Comparison of ENCODE assay signal across 8 cellular contexts in genomic region chr21:36422279-36423098, GRCh38. TPM values are rescaled to one million over a fixed set of nuclear protein-coding genes. Genes with fewer than 3 reads are reported as not detected.
A peak's percentile ranks its signal among the peaks of the same experiment; 100 is the strongest.
DNase-seq lines count a peak whose midpoint lies in the region; ATAC-seq, FAIRE-seq and TF ChIP-seq lines count a peak whose summit lies in the region.

No MANE protein-coding gene starts in this region.

- H3K27ac ChIP-seq in GM23248, result no peak overlapping the region
- no peak overlapping the region for H3K27ac ChIP-seq in keratinocyte (ENCODE audit: control insufficient read depth, insufficient read depth, low read length)
- no peak overlapping the region for H3K27ac ChIP-seq in thyroid gland

- peak; percentile 14 for DNase-seq in COR-L47 (lab: John Stamatoyannopoulos, UW)
- DNase-seq in GM23248, result peak; percentile 66
- DNase-seq in OCI-M2 (lab: John Stamatoyannopoulos, UW; ENCODE audit: unreplicated experiment), result peak; percentile 48
- DNase-seq in astrocyte of the spinal cord (ENCODE audit: low read depth, low spot score), result peak; percentile 41
- no peak for DNase-seq in keratinocyte (ENCODE audit: low read depth, low spot score)
- peak; percentile 19 to 22 for DNase-seq in thyroid gland

- no peak for ATAC-seq in HG03469 (IDR thresholded peaks at IDR 0.05; ENCODE audit: unreplicated experiment)
- ATAC-seq in HG02759 (IDR thresholded peaks at IDR 0.05; ENCODE audit: unreplicated experiment), result no peak

- H3K27me3 ChIP-seq in GM23248 (replicated peaks; ENCODE audit: insufficient read depth) (no peaks in the 10 kb centered on the region), keratinocyte (ENCODE audit: control insufficient read depth, extremely low read depth, insufficient read depth, low read length) (no peaks in the 10 kb centered on the region), thyroid gland (no peaks in the 10 kb centered on the region)

- H3K4me3 ChIP-seq in GM23248, result no peak overlapping the region
- no peak overlapping the region for H3K4me3 ChIP-seq in astrocyte of the spinal cord (ENCODE audit: low read depth, low read length)
- H3K4me3 ChIP-seq in keratinocyte (ENCODE audit: control insufficient read depth in 2 of 3, extremely low read depth in 1 of 3, insufficient read depth in 2 of 3, low read depth in 1 of 3, low read length in 3 of 3), result no peak overlapping the region
- H3K4me3 ChIP-seq in thyroid gland (replicated peaks in 1 of 3), result no peak overlapping the region

- no peak for FAIRE-seq in keratinocyte (lab: Jason Lieb, UNC)

- no peaks in the 10 kb centered on the region for H3K9me2 ChIP-seq in GM23248 (ENCODE audit: insufficient read depth)

- H3K79me2 ChIP-seq in GM23248 (ENCODE audit: insufficient read depth), result no peaks in the 10 kb centered on the region
- H3K79me2 ChIP-seq in keratinocyte (ENCODE audit: control insufficient read depth, insufficient read depth, low read length), result no peaks in the 10 kb centered on the region

- H3K4me2 ChIP-seq in GM23248 (ENCODE audit: unreplicated experiment) (no peak overlapping the region), keratinocyte (ENCODE audit: control insufficient read depth, extremely low read depth, insufficient read depth, low read depth, low read length) (no peak overlapping the region)

- H3K4me1 ChIP-seq in GM23248 (ENCODE audit: insufficient read depth) (no peaks in the 10 kb centered on the region), keratinocyte (ENCODE audit: control insufficient read depth, extremely low read depth, insufficient read depth, low read length) (no peaks in the 10 kb centered on the region), thyroid gland (no peaks in the 10 kb centered on the region)

- no peak for TF ChIP-seq POLR2A in thyroid gland (IDR thresholded peaks at IDR 0.05)

- no peaks in the 10 kb centered on the region for H3F3A ChIP-seq in GM23248 (ENCODE audit: insufficient read depth)

- H3K36me3 ChIP-seq in GM23248 (ENCODE audit: low read depth) (no peaks in the 10 kb centered on the region), keratinocyte (ENCODE audit: control insufficient read depth in 2 of 2, extremely low read depth in 1 of 2, insufficient read depth in 2 of 2, low read length in 2 of 2) (no peaks in the 10 kb centered on the region), thyroid gland (no peaks in the 10 kb centered on the region)

- WGBS in GM23248 (ENCODE audit: low coverage in 1 of 2, low lambda C conversion rate in 2 of 2, missing lambda C conversion rate in 2 of 2), 2 experiments, result 81 to 83% methylated on average over 26 to 27 of the region's 28 CpGs
- 57 to 59% methylated on average over 26 to 27 of the region's 28 CpGs for WGBS in thyroid gland, 2 donors

- dilution Hi-C loops in keratinocyte (cut with MboI; ENCODE audit: extremely low pct_ligation_motif_present, low sequenced_read_pairs), result no loop called here

- H4K20me1 ChIP-seq in GM23248 (ENCODE audit: insufficient read depth) (no peaks in the 10 kb centered on the region), keratinocyte (ENCODE audit: control insufficient read depth, extremely low read depth, insufficient read depth, low read length) (no peaks in the 10 kb centered on the region)

- H2AFZ ChIP-seq in GM23248 (no peak overlapping the region), keratinocyte (ENCODE audit: control insufficient read depth, low read length) (no peak overlapping the region)

- H3K9ac ChIP-seq in GM23248 (no peak overlapping the region), keratinocyte (ENCODE audit: control insufficient read depth, extremely low read depth, insufficient read depth, low read length) (no peak overlapping the region)

- TF ChIP-seq CTCF in astrocyte of the spinal cord (IDR thresholded peaks at IDR 0.05; ENCODE audit: low read depth, low read length) (peak; percentile 87), keratinocyte (optimal IDR thresholded peaks at IDR 0.05 in 1 of 3, IDR thresholded peaks at IDR 0.05 in 1 of 3, conservative IDR thresholded peaks at IDR 0.05 in 1 of 3; ENCODE audit: extremely low read depth in 1 of 3, insufficient read depth in 2 of 3, low read length in 3 of 3) (peak; percentile 85 to 95 (median 85)), thyroid gland (IDR thresholded peaks at IDR 0.05) (peak in 3 of 6 experiments; percentile 12 to 50 (median 15))

- no peaks in the 10 kb centered on the region for H3K9me3 ChIP-seq in GM23248 (ENCODE audit: low read depth)
- no peaks in the 10 kb centered on the region for H3K9me3 ChIP-seq in keratinocyte (ENCODE audit: control insufficient read depth, low read depth, low read length)
- no peaks in the 10 kb centered on the region for H3K9me3 ChIP-seq in thyroid gland

- in situ Hi-C loops in GM23248 (cut with MboI), result loop anchor here (10.0 to 25.0 kb wide), 2 partner anchors 172 to 515 kb away; no protein-coding TSS in a partner anchor
- in situ Hi-C loops in astrocyte of the spinal cord (cut with HindIII; ENCODE audit: low sequenced_read_pairs), result no loop called here

- intact Hi-C loops in thyroid gland (cut with DNase I), result no loop called here

- no peaks in the 10 kb centered on the region for H3K9me1 ChIP-seq in keratinocyte (ENCODE audit: control insufficient read depth, extremely low read depth, insufficient read depth, low read length)

RNA-seq across cellular contexts. Expression of gene CHAF1B, which starts 37.3 kb away (rescaled TPM):
- 3.0 and 3.3 TPM in 2 replicates for total RNA-seq in GM23248 (2014; rRNA removed; shearing (Covaris generic))
- polyA plus RNA-seq in GM23248 (2016; fragmentation: Nextera tagmentation; extraction: Ambion mirVana) (5.2 and 5.3 TPM in 2 replicates), keratinocyte (1.4 to 6.8 TPM (median 6.8 TPM) in 3 replicates)
- polyA plus RNA-seq in keratinocyte (2011; ENCODE audit: low read depth), result 1.3 TPM
- 1.9 and 2.0 TPM in 2 replicates for polyA plus RNA-seq in keratinocyte (2011; cell fraction: cytosol; rRNA removed)
- 2.2 and 2.8 TPM in 2 replicates for polyA plus RNA-seq in keratinocyte (2011; cell fraction: nucleus; rRNA removed)
- 0.80 and 4.2 TPM in 2 replicates for polyA plus RNA-seq in keratinocyte (2012; ENCODE audit: low replicate concordance)
- polyA minus RNA-seq in keratinocyte, result 1.9 to 5.1 TPM (median 3.1 TPM) in 3 replicates
- 1.2 TPM for polyA minus RNA-seq in keratinocyte (2011; cell fraction: cytosol; rRNA and poly(A)+ RNA removed)
- 2.0 and 4.0 TPM in 2 replicates for polyA minus RNA-seq in keratinocyte (2011; cell fraction: nucleus; rRNA and poly(A)+ RNA removed)
- 1 to 10 TPM in 2 of 4 donors, under 1 TPM in 2; 0.89 to 1.7 (median 0.99) TPM for total RNA-seq in thyroid gland

RNA-seq across cellular contexts. Expression of gene CLDN14, which starts 57.4 kb away (rescaled TPM):
- total RNA-seq in GM23248 (2014; rRNA removed; shearing (Covaris generic)), result 0.51 TPM in 1 of 2 replicates, not detected in the other
- polyA plus RNA-seq in GM23248 (2016; fragmentation: Nextera tagmentation; extraction: Ambion mirVana) (0.28 TPM in 1 of 2 replicates, not detected in the other), keratinocyte (not detected in 3 replicates)
- not detected for polyA plus RNA-seq in keratinocyte (2011; ENCODE audit: low read depth)
- polyA plus RNA-seq in keratinocyte (2011; cell fraction: cytosol; rRNA removed), result not detected in 2 replicates
- polyA plus RNA-seq in keratinocyte (2011; cell fraction: nucleus; rRNA removed), result 0.12 TPM in 1 of 2 replicates, not detected in the other
- not detected in 2 replicates for polyA plus RNA-seq in keratinocyte (2012; ENCODE audit: low replicate concordance)
- not detected in 3 replicates for polyA minus RNA-seq in keratinocyte
- not detected for polyA minus RNA-seq in keratinocyte (2011; cell fraction: cytosol; rRNA and poly(A)+ RNA removed)
- not detected in 2 replicates for polyA minus RNA-seq in keratinocyte (2011; cell fraction: nucleus; rRNA and poly(A)+ RNA removed)
- not detected for total RNA-seq in thyroid gland
